Comparison of ENCODE assay signal across 1 cellular context in genomic region chr1:45913183-45913924, GRCh38.
TF ChIP-seq lines count a peak whose summit lies in the region.

No MANE protein-coding gene starts in this region.

TF ChIP-seq in GM23338, 12 proteins besides CTCF, POLR2A, EP300 and RAD21 (continued from another document):
- TF ChIP-seq, protein P1, sequence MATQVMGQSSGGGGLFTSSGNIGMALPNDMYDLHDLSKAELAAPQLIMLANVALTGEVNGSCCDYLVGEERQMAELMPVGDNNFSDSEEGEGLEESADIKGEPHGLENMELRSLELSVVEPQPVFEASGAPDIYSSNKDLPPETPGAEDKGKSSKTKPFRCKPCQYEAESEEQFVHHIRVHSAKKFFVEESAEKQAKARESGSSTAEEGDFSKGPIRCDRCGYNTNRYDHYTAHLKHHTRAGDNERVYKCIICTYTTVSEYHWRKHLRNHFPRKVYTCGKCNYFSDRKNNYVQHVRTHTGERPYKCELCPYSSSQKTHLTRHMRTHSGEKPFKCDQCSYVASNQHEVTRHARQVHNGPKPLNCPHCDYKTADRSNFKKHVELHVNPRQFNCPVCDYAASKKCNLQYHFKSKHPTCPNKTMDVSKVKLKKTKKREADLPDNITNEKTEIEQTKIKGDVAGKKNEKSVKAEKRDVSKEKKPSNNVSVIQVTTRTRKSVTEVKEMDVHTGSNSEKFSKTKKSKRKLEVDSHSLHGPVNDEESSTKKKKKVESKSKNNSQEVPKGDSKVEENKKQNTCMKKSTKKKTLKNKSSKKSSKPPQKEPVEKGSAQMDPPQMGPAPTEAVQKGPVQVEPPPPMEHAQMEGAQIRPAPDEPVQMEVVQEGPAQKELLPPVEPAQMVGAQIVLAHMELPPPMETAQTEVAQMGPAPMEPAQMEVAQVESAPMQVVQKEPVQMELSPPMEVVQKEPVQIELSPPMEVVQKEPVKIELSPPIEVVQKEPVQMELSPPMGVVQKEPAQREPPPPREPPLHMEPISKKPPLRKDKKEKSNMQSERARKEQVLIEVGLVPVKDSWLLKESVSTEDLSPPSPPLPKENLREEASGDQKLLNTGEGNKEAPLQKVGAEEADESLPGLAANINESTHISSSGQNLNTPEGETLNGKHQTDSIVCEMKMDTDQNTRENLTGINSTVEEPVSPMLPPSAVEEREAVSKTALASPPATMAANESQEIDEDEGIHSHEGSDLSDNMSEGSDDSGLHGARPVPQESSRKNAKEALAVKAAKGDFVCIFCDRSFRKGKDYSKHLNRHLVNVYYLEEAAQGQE (IDR thresholded peaks at IDR 0.05; ENCODE audit: unreplicated experiment) = no peak
- TF ChIP-seq EZH2 (IDR thresholded peaks at IDR 0.05; ENCODE audit: low read depth, unreplicated experiment) = no peak
- TF ChIP-seq JUNB (IDR thresholded peaks at IDR 0.05; ENCODE audit: unreplicated experiment) = no peak
- no peak for TF ChIP-seq ZNF331 (CRISPR knock-in tag; IDR thresholded peaks at IDR 0.05; ENCODE audit: low read depth)
- no peak for TF ChIP-seq EZH2phosphoT487 (IDR thresholded peaks at IDR 0.05; ENCODE audit: unreplicated experiment)
- no peak for TF ChIP-seq STAT1 (IDR thresholded peaks at IDR 0.05; ENCODE audit: unreplicated experiment)
- TF ChIP-seq ETS1 (IDR thresholded peaks at IDR 0.05) = no peak
- TF ChIP-seq NANOG (IDR thresholded peaks at IDR 0.05; ENCODE audit: borderline replicate concordance) = no peak
- no peak for TF ChIP-seq CREB1 (CRISPR knock-in tag; IDR thresholded peaks at IDR 0.05; ENCODE audit: low read depth)
